ENCODE assay signal across 8 cellular contexts in genomic region chr1:44485229-44485932, GRCh38.
DNase-seq lines count a peak whose midpoint lies in the region; ATAC-seq and TF ChIP-seq lines count a peak whose summit lies in the region.

No MANE protein-coding gene starts in this region.

- no peaks in the 10 kb centered on the region for H3K36me3 Mint-ChIP-seq in CD4-positive, CD25-positive, alpha-beta regulatory T cell
- H3K36me3 Mint-ChIP-seq in MCF 10A (ENCODE audit: insufficient read depth, unreplicated experiment) (peaks cover 3% of the 10 kb centered on the region), mesothelial cell of epicardium (no peaks in the 10 kb centered on the region)
- no peaks in the 10 kb centered on the region for H3K36me3 Mint-ChIP-seq in activated T-cell treated with anti-CD3 and anti-CD28 coated beads, Interleukin-2, amount 50 U/mL, for 24 hours (ENCODE audit: low read depth)

- no peaks in the 10 kb centered on the region for H3K4me1 ChIP-seq in CD4-positive, CD25-positive, alpha-beta regulatory T cell (ENCODE audit: control insufficient read depth, insufficient read depth, low read length, poor library complexity, severe bottlenecking)

- no peak overlapping the region for H3K4me3 Mint-ChIP-seq in CD4-positive, CD25-positive, alpha-beta regulatory T cell
- H3K4me3 Mint-ChIP-seq in MCF 10A (ENCODE audit: unreplicated experiment) = peak overlapping the region; percentile 28
- H3K4me3 Mint-ChIP-seq in mesothelial cell of epicardium = no peak overlapping the region
- H3K4me3 Mint-ChIP-seq in activated T-cell treated with anti-CD3 and anti-CD28 coated beads, Interleukin-2, amount 50 U/mL, for 24 hours = no peak overlapping the region

- H3K9me3 Mint-ChIP-seq in CD4-positive, CD25-positive, alpha-beta regulatory T cell = peaks cover 0 to 1% (median 0%) of the 10 kb centered on the region in 7 donors
- no peaks in the 10 kb centered on the region for H3K9me3 Mint-ChIP-seq in MCF 10A (ENCODE audit: unreplicated experiment)
- peaks cover under 1% of the 10 kb centered on the region for H3K9me3 Mint-ChIP-seq in mesothelial cell of epicardium
- H3K9me3 Mint-ChIP-seq in activated T-cell treated with anti-CD3 and anti-CD28 coated beads, Interleukin-2, amount 50 U/mL, for 24 hours = no peaks in the 10 kb centered on the region

- H3K36me3 ChIP-seq in CD4-positive, CD25-positive, alpha-beta regulatory T cell (ENCODE audit: control insufficient read depth, insufficient read depth, low read length) = no peaks in the 10 kb centered on the region

- no peaks in the 10 kb centered on the region for H3K4me1 Mint-ChIP-seq in CD4-positive, CD25-positive, alpha-beta regulatory T cell
- peaks cover 40% of the 10 kb centered on the region for H3K4me1 Mint-ChIP-seq in MCF 10A (ENCODE audit: insufficient read depth, unreplicated experiment)
- H3K4me1 Mint-ChIP-seq in mesothelial cell of epicardium = peaks cover 22% of the 10 kb centered on the region
- peaks cover 2% of the 10 kb centered on the region for H3K4me1 Mint-ChIP-seq in activated T-cell treated with anti-CD3 and anti-CD28 coated beads, Interleukin-2, amount 50 U/mL, for 24 hours (ENCODE audit: low read depth)

- TF ChIP-seq CTCF in MCF 10A (IDR thresholded peaks at IDR 0.05; ENCODE audit: unreplicated experiment) (no peak), mesothelial cell of epicardium (IDR thresholded peaks at IDR 0.05; ENCODE audit: unreplicated experiment) (no peak)

- ATAC-seq in CD4-positive, CD25-positive, alpha-beta regulatory T cell (ENCODE audit: low read depth in 2 of 2) = peak; percentile 28 to 42

- POLR2A ChIA-PET in MCF 10A (lab: Yijun Ruan, JAX) = interaction anchor here (0.6 to 3.1 kb wide), 9 partner anchors 8 to 159 kb away, joined by 3 to 22 read pairs (median 4); no protein-coding TSS in a partner anchor

- TSS peak; percentile 88 for BruUV-seq in MCF 10A (replicated peaks; lab: Mats Ljungman, UMichigan)

- no peaks in the 10 kb centered on the region for H3K9me3 ChIP-seq in CD4-positive, CD25-positive, alpha-beta regulatory T cell (ENCODE audit: control insufficient read depth in 2 of 2, low read length in 2 of 2)

- H3K27me3 Mint-ChIP-seq in CD4-positive, CD25-positive, alpha-beta regulatory T cell = peaks cover 37% of the 10 kb centered on the region
- H3K27me3 Mint-ChIP-seq in MCF 10A (ENCODE audit: insufficient read depth, unreplicated experiment) = no peaks in the 10 kb centered on the region
- peaks cover 2% of the 10 kb centered on the region for H3K27me3 Mint-ChIP-seq in mesothelial cell of epicardium (ENCODE audit: low read depth)
- H3K27me3 Mint-ChIP-seq in activated T-cell treated with anti-CD3 and anti-CD28 coated beads, Interleukin-2, amount 50 U/mL, for 24 hours = peaks cover 39% of the 10 kb centered on the region

- intact Hi-C loops in MCF 10A (cut with micrococcal nuclease) = loop anchor here (2.0 to 5.0 kb wide), 2 partner anchors 67 to 108 kb away; no protein-coding TSS in a partner anchor

- H3K27ac Mint-ChIP-seq in CD4-positive, CD25-positive, alpha-beta regulatory T cell = no peak overlapping the region
- H3K27ac Mint-ChIP-seq in MCF 10A (ENCODE audit: low read depth, unreplicated experiment) (peak overlapping the region; percentile 86), mesothelial cell of epicardium (peak overlapping the region; percentile 41)
- no peak overlapping the region for H3K27ac Mint-ChIP-seq in activated T-cell treated with anti-CD3 and anti-CD28 coated beads, Interleukin-2, amount 50 U/mL, for 24 hours

- H3K27me3 ChIP-seq in CD4-positive, CD25-positive, alpha-beta regulatory T cell (ENCODE audit: control insufficient read depth, insufficient read depth, low read length) = peaks cover 13% of the 10 kb centered on the region

- no peak for DNase-seq in CD4-positive, CD25-positive, alpha-beta regulatory T cell
- DNase-seq in NCI-H1436 (lab: John Stamatoyannopoulos, UW) = peak; percentile 11
- peak; percentile 83 for DNase-seq in MCF 10A (ENCODE audit: unreplicated experiment)
- no peak for DNase-seq in mesothelial cell of epicardium (ENCODE audit: low spot score in 2 of 2, unreplicated experiment in 2 of 2)
- DNase-seq in cerebellar cortex (ENCODE audit: low spot score) = no peak
- DNase-seq in SK-N-DZ (ENCODE audit: low spot score) = no peak
- DNase-seq in COLO829 (ENCODE audit: low spot score) = no peak
- no peak for DNase-seq in activated T-cell treated with anti-CD3 and anti-CD28 coated beads, Interleukin-2, amount 50 U/mL, for 24 hours

- CTCF ChIA-PET in MCF 10A (lab: Yijun Ruan, JAX) = interaction anchor here (1.1 to 1.3 kb wide), 2 partner anchors 11 to 58 kb away, joined by 3 read pairs; no protein-coding TSS in a partner anchor

- no peak overlapping the region for H3K4me3 ChIP-seq in CD4-positive, CD25-positive, alpha-beta regulatory T cell (ENCODE audit: low read depth, low read length)

- no peak overlapping the region for H3K27ac ChIP-seq in CD4-positive, CD25-positive, alpha-beta regulatory T cell (ENCODE audit: insufficient read depth, low read length, poor library complexity, severe bottlenecking)

Comparison
In these comparisons a context has a peak if more than half of its experiments do, and no peak if none do; other contexts are left out.
1. DNase-seq: peak in NCI-H1436 (single experiment) and MCF 10A (single experiment); none in CD4-positive, CD25-positive, alpha-beta regulatory T cell (0 of 3), mesothelial cell of epicardium (0 of 2), cerebellar cortex (single experiment), SK-N-DZ (single experiment), COLO829 (single experiment) and activated T-cell treated with anti-CD3 and anti-CD28 coated beads, Interleukin-2, amount 50 U/mL, for 24 hours (single experiment).
2. H3K27ac Mint-ChIP-seq: peak in MCF 10A (single experiment) and mesothelial cell of epicardium (single experiment); none in CD4-positive, CD25-positive, alpha-beta regulatory T cell (0 of 3) and activated T-cell treated with anti-CD3 and anti-CD28 coated beads, Interleukin-2, amount 50 U/mL, for 24 hours (single experiment).